ENCODE assay signal across 8 cellular contexts in genomic region chr5:131536211-131536826, GRCh38.
DNase-seq lines count a peak whose midpoint lies in the region; ATAC-seq and FAIRE-seq lines count a peak whose summit lies in the region.

No MANE protein-coding gene starts in this region.

- no peaks in the 10 kb centered on the region for H3K36me3 ChIP-seq in effector memory CD4-positive, alpha-beta T cell (ENCODE audit: control insufficient read depth, insufficient read depth, low read length)

- peak; percentile 96 for ATAC-seq in GM18870 (IDR thresholded peaks at IDR 0.05; ENCODE audit: unreplicated experiment)
- ATAC-seq in HG02981 (IDR thresholded peaks at IDR 0.05; ENCODE audit: unreplicated experiment) = peak; percentile 90

- DNase-seq in AG08396 (ENCODE audit: low spot score) = peak; percentile 7
- DNase-seq in NCI-H748 treated with DMSO at 0.1 percent for 48 hours (lab: John Stamatoyannopoulos, UW) = peak; percentile 11
- DNase-seq in effector memory CD4-positive, alpha-beta T cell = no peak
- peak; percentile 23 for DNase-seq in urothelium cell line (ENCODE audit: low spot score)
- DNase-seq in SW480 (ENCODE audit: low spot score) = no peak
- no peak for DNase-seq in cortex of kidney (lab: John Stamatoyannopoulos, UW)

- peak overlapping the region; percentile 4 for H3K4me3 ChIP-seq in effector memory CD4-positive, alpha-beta T cell (ENCODE audit: insufficient read depth, low read depth, low read length, poor library complexity, severe bottlenecking)

- no peaks in the 10 kb centered on the region for H3K27me3 ChIP-seq in effector memory CD4-positive, alpha-beta T cell (replicated peaks; ENCODE audit: control insufficient read depth, insufficient read depth, low read length, poor library complexity, severe bottlenecking)

- FAIRE-seq in urothelium cell line (lab: Jason Lieb, UNC) = no peak

- H3K9me3 ChIP-seq in effector memory CD4-positive, alpha-beta T cell (ENCODE audit: control insufficient read depth, low read length) = no peaks in the 10 kb centered on the region

- H3K27ac ChIP-seq in effector memory CD4-positive, alpha-beta T cell (ENCODE audit: insufficient read depth, low read length, poor library complexity, severe bottlenecking) = peak overlapping the region; percentile 50

- peaks cover 38% of the 10 kb centered on the region for H3K4me1 ChIP-seq in effector memory CD4-positive, alpha-beta T cell (ENCODE audit: control insufficient read depth, insufficient read depth, low read length, poor library complexity, severe bottlenecking)

Comparison
In these comparisons a context has a peak if more than half of its experiments do, and no peak if none do; other contexts are left out.
1. DNase-seq: peak in AG08396 (single experiment), NCI-H748 treated with DMSO at 0.1 percent for 48 hours (single experiment) and urothelium cell line (single experiment); none in effector memory CD4-positive, alpha-beta T cell (0 of 3), SW480 (single experiment) and cortex of kidney (single experiment).